In the genomic region with DNA sequence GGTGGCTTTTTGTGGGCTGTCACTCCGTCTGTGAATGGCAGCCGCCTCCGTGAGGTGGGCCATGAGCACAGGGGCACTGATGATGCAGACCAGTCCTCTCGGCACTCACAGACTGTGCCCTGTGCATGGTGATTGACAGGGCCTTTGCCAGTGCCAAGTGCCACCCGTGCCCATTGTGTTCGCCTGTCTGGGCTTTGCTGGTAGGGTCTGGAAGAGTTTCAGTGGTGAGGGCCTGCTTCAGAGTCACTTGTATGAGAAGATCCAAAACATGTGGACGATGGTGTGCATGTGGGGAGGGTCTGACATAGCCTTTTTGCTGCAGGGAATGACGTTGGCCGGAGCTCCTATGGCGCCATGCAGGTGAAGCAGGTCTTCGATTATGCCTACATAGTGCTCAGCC, we compare ENCODE assay signal across 17 cellular contexts.
"Had no signal": no experiment of that assay in that cellular context is flagged by ENCODE, and none has a peak within 500 bp of the region (broad histone marks: within the 10 kb centered on the region; RNA-seq: fewer than 3 reads in every experiment).

No MANE protein-coding gene starts in this region.

- DNase-seq: activated CD4-positive, alpha-beta T cell treated with anti-CD3 and anti-CD28 coated beads for 4 hours; activated CD8-positive, alpha-beta T cell treated with anti-CD3 and anti-CD28 coated beads, Interleukin-2, amount 10 ng/mL, durations not matched to agents 7 days and 5 days; dermis blood vessel endothelial cell; effector memory CD4-positive, alpha-beta T cell; esophagus squamous epithelium; heart right ventricle; kidney glomerular epithelial cell; left ventricle myocardium inferior; naive B cell; stimulated activated CD8-positive, alpha-beta memory T cell treated with anti-CD3 and anti-CD28 coated beads, Interleukin-4, amount 100 ng/mL, for 48 hours; stimulated activated naive CD4-positive, alpha-beta T cell; SW 1271 had no signal

- H3K27ac Mint-ChIP-seq: activated CD8-positive, alpha-beta T cell treated with anti-CD3 and anti-CD28 coated beads, Interleukin-2, amount 10 ng/mL, durations not matched to agents 7 days and 5 days; activated naive CD8-positive, alpha-beta T cell had no signal

- H3K4me1 ChIP-seq: pancreas had no signal

- H3K9me3 ChIP-seq: esophagus squamous epithelium, heart right ventricle, left ventricle myocardium inferior, mucosa of descending colon, neutrophil, pancreas had no signal

- H3K4me3 Mint-ChIP-seq: activated CD8-positive, alpha-beta T cell treated with anti-CD3 and anti-CD28 coated beads, Interleukin-2, amount 10 ng/mL, durations not matched to agents 7 days and 5 days; activated naive CD8-positive, alpha-beta T cell; activated T-cell treated with anti-CD3 and anti-CD28 coated beads, Interleukin-2, amount 50 U/mL, for 24 hours; naive B cell had no signal

- FAIRE-seq: pancreas had no signal

- H3K4me3 ChIP-seq: esophagus squamous epithelium, heart right ventricle, left ventricle myocardium inferior, mucosa of descending colon, pancreas had no signal

- H3K9me3 Mint-ChIP-seq: activated T-cell treated with anti-CD3 and anti-CD28 coated beads, Interleukin-2, amount 50 U/mL, for 24 hours; naive B cell had no signal

- H3K27ac ChIP-seq: esophagus squamous epithelium, heart right ventricle, left ventricle myocardium inferior, neutrophil, pancreas had no signal

- H3K27me3 Mint-ChIP-seq: activated naive CD8-positive, alpha-beta T cell; activated T-cell treated with anti-CD3 and anti-CD28 coated beads, Interleukin-2, amount 50 U/mL, for 24 hours; naive B cell had no signal

- ATAC-seq: activated CD8-positive, alpha-beta T cell treated with anti-CD3 and anti-CD28 coated beads, Interleukin-2, amount 10 ng/mL, durations not matched to agents 7 days and 5 days; mucosa of descending colon; pancreas had no signal

- H3K27me3 ChIP-seq: esophagus squamous epithelium, heart right ventricle, neutrophil, pancreas had no signal
